13 cellular contexts compared by ENCODE assay signal in the genomic region with DNA sequence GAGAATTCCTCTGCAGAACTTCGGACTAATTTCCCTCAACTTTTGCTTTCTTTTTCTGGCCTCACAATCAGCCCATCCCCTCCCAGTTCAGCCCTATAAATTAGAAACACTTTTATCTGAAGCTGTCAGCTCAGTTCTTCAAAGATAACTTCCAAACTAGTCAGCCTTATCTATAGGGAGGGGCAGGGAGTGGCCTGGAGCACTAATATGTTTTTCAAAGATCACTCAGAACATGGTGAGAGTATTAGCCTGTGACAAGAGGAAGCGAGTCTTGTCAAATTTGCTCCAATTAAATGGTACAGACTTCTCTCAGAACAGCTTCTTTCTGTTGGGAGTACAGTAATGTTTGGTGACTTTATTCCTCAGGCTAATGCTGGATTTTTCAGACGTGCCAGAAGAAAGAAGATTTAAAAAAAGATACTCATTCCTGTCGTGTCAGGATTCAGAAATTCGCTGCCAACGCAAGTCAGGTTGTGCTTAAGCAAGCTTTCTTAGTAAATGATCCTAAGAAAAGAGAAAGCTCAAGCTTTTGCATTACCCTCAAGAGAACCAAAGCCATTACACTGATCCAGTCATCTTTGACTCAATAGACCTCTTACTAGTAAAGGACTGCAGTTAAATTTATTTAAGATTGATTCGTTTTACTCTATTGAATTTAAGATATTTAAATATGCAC.
A peak's percentile ranks its signal among the peaks of the same experiment; 100 is the strongest.
DNase-seq lines count a peak whose midpoint lies in the region; ATAC-seq and TF ChIP-seq lines count a peak whose summit lies in the region.
"Had no signal": no experiment of that assay in that cellular context is flagged by ENCODE, and none has a peak within 500 bp of the region (broad histone marks: within the 10 kb centered on the region; RNA-seq: fewer than 3 reads in every experiment).

No MANE protein-coding gene starts in this region.

- no peak overlapping the region for H4K12ac ChIP-seq in trophoblast cell (ENCODE audit: low read depth, low read length)

- WGBS in heart right ventricle, 2 donors: 23 to 29% methylated on average over 7 of the region's 7 CpGs
- no CpG with 5 or more reads among the region's 7 CpGs for WGBS in trophoblast cell (ENCODE audit: extremely low coverage, insufficient coverage, insufficient read length)

- H3K4me2 ChIP-seq in trophoblast cell (ENCODE audit: low read length): no peak overlapping the region

- H3K27me3 Mint-ChIP-seq in activated T-helper 1 cell treated with anti-CD3 and anti-CD28 coated beads, Interleukin-12 subunit alpha, Interleukin-12 subunit beta, Interleukin-2, Interleukin-4 antibody, amounts not matched to agents 30 ng/mL and 10 ng/mL and 1 ng/mL, durations not matched to agents 14 hours and 24 hours and 36 hours (ENCODE audit: insufficient read depth): no peaks in the 10 kb centered on the region
- H3K27me3 Mint-ChIP-seq: activated CD8-positive, alpha-beta memory T cell treated with anti-CD3 and anti-CD28 coated beads, Interleukin-2, amount 10 ng/mL, durations not matched to agents 7 days and 5 days had no signal

- no peaks in the 10 kb centered on the region for H3K79me1 ChIP-seq in trophoblast cell (ENCODE audit: low read length)

- no peak overlapping the region for H2AFZ ChIP-seq in trophoblast cell (ENCODE audit: insufficient read depth, low read length, poor library complexity)

- H3K4me3 Mint-ChIP-seq in activated T-helper 1 cell treated with anti-CD3 and anti-CD28 coated beads, Interleukin-12 subunit alpha, Interleukin-12 subunit beta, Interleukin-2, Interleukin-4 antibody, amounts not matched to agents 30 ng/mL and 10 ng/mL and 1 ng/mL, durations not matched to agents 14 hours and 24 hours and 36 hours: peak overlapping the region; percentile 8
- H3K4me3 Mint-ChIP-seq: activated CD8-positive, alpha-beta memory T cell treated with anti-CD3 and anti-CD28 coated beads, Interleukin-2, amount 10 ng/mL, durations not matched to agents 7 days and 5 days had no signal

- H3K27me3 ChIP-seq in heart right ventricle (no peaks in the 10 kb centered on the region), lower lobe of right lung (ENCODE audit: low read depth) (no peaks in the 10 kb centered on the region), vagina (no peaks in the 10 kb centered on the region), trophoblast cell (ENCODE audit: insufficient read depth, low read length) (no peaks in the 10 kb centered on the region)
- H3K27me3 ChIP-seq: neutrophil, stomach had no signal

- peaks cover 16% of the 10 kb centered on the region for H3K9me3 Mint-ChIP-seq in activated T-helper 1 cell treated with anti-CD3 and anti-CD28 coated beads, Interleukin-12 subunit alpha, Interleukin-12 subunit beta, Interleukin-2, Interleukin-4 antibody, amounts not matched to agents 30 ng/mL and 10 ng/mL and 1 ng/mL, durations not matched to agents 14 hours and 24 hours and 36 hours

- no peak overlapping the region for H2BK12ac ChIP-seq in trophoblast cell (ENCODE audit: low read length)

- no peak overlapping the region for H3K23ac ChIP-seq in trophoblast cell (ENCODE audit: low read length)

- H3K36me3 ChIP-seq in heart right ventricle (no peaks in the 10 kb centered on the region), lower lobe of right lung (no peaks in the 10 kb centered on the region), vagina (no peaks in the 10 kb centered on the region), trophoblast cell (ENCODE audit: control insufficient read depth in 1 of 2, insufficient read depth in 2 of 2, low read length in 2 of 2) (no peaks in the 10 kb centered on the region)
- H3K36me3 ChIP-seq: neutrophil, stomach had no signal

- H4K91ac ChIP-seq in trophoblast cell (ENCODE audit: low read depth, low read length): no peak overlapping the region

- H2AK5ac ChIP-seq in trophoblast cell (ENCODE audit: low read length): no peak overlapping the region

- peak in 1 of 8 donors; percentile 37 for ATAC-seq in heart right ventricle
- ATAC-seq in left ventricle myocardium superior: no peak
- ATAC-seq in lower lobe of right lung: no peak
- no peak for ATAC-seq in left lobe of liver
- no peak for ATAC-seq in GM18870 (IDR thresholded peaks at IDR 0.05; ENCODE audit: unreplicated experiment)
- ATAC-seq: activated CD8-positive, alpha-beta memory T cell treated with anti-CD3 and anti-CD28 coated beads, Interleukin-2, amount 10 ng/mL, durations not matched to agents 7 days and 5 days had no signal

- H3K4me1 ChIP-seq in heart right ventricle (no peaks in the 10 kb centered on the region), lower lobe of right lung (no peaks in the 10 kb centered on the region), vagina (no peaks in the 10 kb centered on the region), trophoblast cell (ENCODE audit: control insufficient read depth in 1 of 2, insufficient read depth in 2 of 2, low read length in 2 of 2) (no peaks in the 10 kb centered on the region)

- H2BK5ac ChIP-seq in trophoblast cell (ENCODE audit: low read depth, low read length, poor library complexity): no peak overlapping the region

- H3K4me3 ChIP-seq in heart right ventricle (peak overlapping the region in 8 of 10 donors; percentile 3 to 44 (median 40)), lower lobe of right lung (peak overlapping the region; percentile 38), vagina (peak overlapping the region; percentile 15 to 27), trophoblast cell (ENCODE audit: low read depth, low read length) (no peak overlapping the region)

- intact Hi-C loops in heart right ventricle (cut with DNase I) (no loop called here), left ventricle myocardium superior (cut with micrococcal nuclease) (no loop called here), lower lobe of right lung (cut with DNase I) (no loop called here), vagina (cut with DNase I) (no loop called here)
- intact Hi-C loops in activated T-helper 1 cell treated with anti-CD3 and anti-CD28 coated beads, Interleukin-12 subunit alpha, Interleukin-12 subunit beta, Interleukin-2, Interleukin-4 antibody, amounts not matched to agents 30 ng/mL and 10 ng/mL and 1 ng/mL, durations not matched to agents 14 hours and 24 hours and 36 hours (cut with micrococcal nuclease): no loop called here

- H3K79me2 ChIP-seq in trophoblast cell (ENCODE audit: control insufficient read depth, insufficient read depth, low read length, poor library complexity): no peaks in the 10 kb centered on the region

- H3K27ac Mint-ChIP-seq in activated T-helper 1 cell treated with anti-CD3 and anti-CD28 coated beads, Interleukin-12 subunit alpha, Interleukin-12 subunit beta, Interleukin-2, Interleukin-4 antibody, amounts not matched to agents 30 ng/mL and 10 ng/mL and 1 ng/mL, durations not matched to agents 14 hours and 24 hours and 36 hours: no peak overlapping the region
- H3K27ac Mint-ChIP-seq: activated CD8-positive, alpha-beta memory T cell treated with anti-CD3 and anti-CD28 coated beads, Interleukin-2, amount 10 ng/mL, durations not matched to agents 7 days and 5 days had no signal

- no peak for TF ChIP-seq POLR2A in vagina (IDR thresholded peaks at IDR 0.05)

- no peak overlapping the region for H3K9ac ChIP-seq in trophoblast cell (ENCODE audit: low read length)

- no peak overlapping the region for H3K14ac ChIP-seq in trophoblast cell (ENCODE audit: low read length)

- H4K8ac ChIP-seq in trophoblast cell (ENCODE audit: low read depth, low read length): no peak overlapping the region

- TF ChIP-seq CTCF in heart right ventricle (IDR thresholded peaks at IDR 0.05) (no peak), lower lobe of right lung (IDR thresholded peaks at IDR 0.05) (no peak), vagina (IDR thresholded peaks at IDR 0.05) (no peak)

- H3K9me3 ChIP-seq in heart right ventricle: peaks cover 0 to 6% (median 0%) of the 10 kb centered on the region in 11 donors
- H3K9me3 ChIP-seq in lower lobe of right lung: no peaks in the 10 kb centered on the region
- no peaks in the 10 kb centered on the region for H3K9me3 ChIP-seq in vagina
- H3K9me3 ChIP-seq in trophoblast cell (ENCODE audit: insufficient read depth, low read depth, low read length): no peaks in the 10 kb centered on the region
- H3K9me3 ChIP-seq: neutrophil, stomach had no signal

- no peak overlapping the region for H3K4ac ChIP-seq in trophoblast cell (ENCODE audit: low read depth, low read length)

- DNase-seq in heart right ventricle (no peak), left ventricle myocardium superior (no peak), lower lobe of right lung (no peak), vagina (ENCODE audit: extremely low spot score in 2 of 2) (no peak), left lobe of liver (ENCODE audit: low spot score) (no peak), trophoblast cell (no peak)
- DNase-seq in activated T-helper 1 cell treated with anti-CD3 and anti-CD28 coated beads, Interleukin-12 subunit alpha, Interleukin-12 subunit beta, Interleukin-2, Interleukin-4 antibody, amounts not matched to agents 30 ng/mL and 10 ng/mL and 1 ng/mL, durations not matched to agents 14 hours and 24 hours and 36 hours (ENCODE audit: low spot score): no peak
- DNase-seq: activated CD8-positive, alpha-beta memory T cell treated with anti-CD3 and anti-CD28 coated beads, Interleukin-2, amount 10 ng/mL, durations not matched to agents 7 days and 5 days; AML-193; NCI-H526; stomach had no signal

- H3K36me3 Mint-ChIP-seq in activated T-helper 1 cell treated with anti-CD3 and anti-CD28 coated beads, Interleukin-12 subunit alpha, Interleukin-12 subunit beta, Interleukin-2, Interleukin-4 antibody, amounts not matched to agents 30 ng/mL and 10 ng/mL and 1 ng/mL, durations not matched to agents 14 hours and 24 hours and 36 hours (ENCODE audit: low read depth): no peaks in the 10 kb centered on the region
- H3K36me3 Mint-ChIP-seq: activated CD8-positive, alpha-beta memory T cell treated with anti-CD3 and anti-CD28 coated beads, Interleukin-2, amount 10 ng/mL, durations not matched to agents 7 days and 5 days had no signal

- H3K27ac ChIP-seq in heart right ventricle: peak overlapping the region in 3 of 10 donors; percentile 9 to 27 (median 12)
- H3K27ac ChIP-seq in lower lobe of right lung: no peak overlapping the region
- H3K27ac ChIP-seq in vagina: no peak overlapping the region
- H3K27ac ChIP-seq in trophoblast cell (ENCODE audit: low read depth, low read length): no peak overlapping the region
- H3K27ac ChIP-seq: neutrophil, stomach had no signal

- H3K4me1 Mint-ChIP-seq in activated T-helper 1 cell treated with anti-CD3 and anti-CD28 coated beads, Interleukin-12 subunit alpha, Interleukin-12 subunit beta, Interleukin-2, Interleukin-4 antibody, amounts not matched to agents 30 ng/mL and 10 ng/mL and 1 ng/mL, durations not matched to agents 14 hours and 24 hours and 36 hours (ENCODE audit: low read depth): no peaks in the 10 kb centered on the region
- H3K4me1 Mint-ChIP-seq: activated CD8-positive, alpha-beta memory T cell treated with anti-CD3 and anti-CD28 coated beads, Interleukin-2, amount 10 ng/mL, durations not matched to agents 7 days and 5 days had no signal

- no peak overlapping the region for H3K18ac ChIP-seq in trophoblast cell (ENCODE audit: low read length)

- H2BK120ac ChIP-seq in trophoblast cell (ENCODE audit: insufficient read depth, low read length, poor library complexity): no peak overlapping the region
